22 cellular contexts compared by ENCODE assay signal in the genomic region with DNA sequence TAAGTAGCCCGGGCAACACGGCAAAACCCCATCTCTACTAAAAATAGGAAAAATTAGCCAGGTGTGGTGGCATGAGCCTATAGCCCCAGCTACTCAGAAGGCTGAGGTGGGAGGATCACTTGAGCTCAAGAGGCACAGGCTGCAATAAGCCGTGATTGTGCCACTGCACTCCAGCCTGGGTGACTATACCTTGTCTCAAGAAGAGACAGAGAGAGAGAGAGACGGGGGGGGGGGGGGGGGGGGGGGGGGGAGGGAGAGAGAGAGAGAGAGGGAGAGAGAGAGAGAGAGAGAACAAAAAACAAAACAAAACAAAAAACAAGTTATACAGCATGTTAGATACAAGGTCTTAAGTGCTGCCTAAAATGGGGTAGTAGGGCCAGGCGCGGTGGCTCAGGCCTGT.
DNase-seq lines count a peak whose midpoint lies in the region; ATAC-seq, FAIRE-seq and TF ChIP-seq lines count a peak whose summit lies in the region.
"Had no signal": no experiment of that assay in that cellular context is flagged by ENCODE, and none has a peak within 500 bp of the region (broad histone marks: within the 10 kb centered on the region; RNA-seq: fewer than 3 reads in every experiment).

No MANE protein-coding gene starts in this region.

- H4K20me1 ChIP-seq in IMR-90 (ENCODE audit: insufficient read depth, low read length) (no peaks in the 10 kb centered on the region), K562 (replicated peaks; ENCODE audit: control insufficient read depth, insufficient read depth, low read length) (no peaks in the 10 kb centered on the region)

- no peak for DNase-seq in GM12892 (ENCODE audit: insufficient read length)
- no peak for DNase-seq in IMR-90
- DNase-seq in K562 (ENCODE audit: extremely low read depth in 1 of 4, low spot score in 3 of 4), result no peak
- peak; percentile 40 for DNase-seq in lung (ENCODE audit: low spot score)
- DNase-seq in endothelial cell (ENCODE audit: low spot score), result no peak
- no peak for DNase-seq in left ventricle myocardium inferior
- DNase-seq: CD4-positive, alpha-beta memory T cell; DMS153; EL; NCI-H1930; NCI-H2171 treated with DMSO at 0.1 percent for 48 hours; NCI-H510A; NCI-H774; OCI-M1; SHP77; SK-N-SH had no signal

- TF ChIP-seq CTCF in IMR-90 (conservative IDR thresholded peaks at IDR 0.05; ENCODE audit: low read depth, low read length) (no peak), K562 (IDR thresholded peaks at IDR 0.05 in 2 of 3, conservative IDR thresholded peaks at IDR 0.05 in 1 of 3; ENCODE audit: insufficient read depth in 2 of 3, low read depth in 1 of 3, low read length in 3 of 3) (no peak), lung (IDR thresholded peaks at IDR 0.05; ENCODE audit: control extremely low read depth, extremely low read depth) (no peak), endothelial cell (IDR thresholded peaks at IDR 0.05; ENCODE audit: unreplicated experiment) (no peak), left ventricle myocardium inferior (IDR thresholded peaks at IDR 0.05; ENCODE audit: borderline replicate concordance) (no peak)

- in situ Hi-C loops in IMR-90 (cut with MboI; ENCODE audit: low sequenced_read_pairs), result loop anchor here (5.0 kb wide), 1 partner anchor 345 kb away; no protein-coding TSS in a partner anchor
- in situ Hi-C loops in K562 (cut with MboI), result loop anchor here (10.0 to 25.0 kb wide), 2 partner anchors 200 to 803 kb away; no protein-coding TSS in a partner anchor

- H2AK5ac ChIP-seq in IMR-90 (ENCODE audit: low read depth, low read length), result no peak overlapping the region

- H3K79me2 ChIP-seq in K562 (ENCODE audit: control insufficient read depth, insufficient read depth, low read length), result no peaks in the 10 kb centered on the region

- TF ChIP-seq RAD21 in IMR-90 (IDR thresholded peaks at IDR 0.05; ENCODE audit: low read length) (no peak), K562 (CRISPR knock-in tag; conservative IDR thresholded peaks at IDR 0.05 in 1 of 2, IDR thresholded peaks at IDR 0.05 in 1 of 2) (no peak)

- H3K27ac Mint-ChIP-seq in endothelial cell (ENCODE audit: unreplicated experiment), result no peak overlapping the region
- H3K27ac Mint-ChIP-seq: CD4-positive, alpha-beta memory T cell had no signal

- no peak overlapping the region for H2AK9ac ChIP-seq in IMR-90 (replicated peaks; ENCODE audit: low read depth, low read length, poor library complexity)

- H2AFZ ChIP-seq in IMR-90 (replicated peaks; ENCODE audit: low read length, poor library complexity) (no peak overlapping the region), K562 (ENCODE audit: low read depth, low read length) (no peak overlapping the region)

- no peaks in the 10 kb centered on the region for H3K36me3 Mint-ChIP-seq in endothelial cell (ENCODE audit: low read depth, unreplicated experiment)
- H3K36me3 Mint-ChIP-seq: CD4-positive, alpha-beta memory T cell had no signal

- H3K9me1 ChIP-seq in IMR-90 (ENCODE audit: insufficient read depth, low read length) (peaks cover 5% of the 10 kb centered on the region; the same call in 1 of the 2 replicates), K562 (ENCODE audit: control insufficient read depth, insufficient read depth, low read length) (no peaks in the 10 kb centered on the region)

- no peak overlapping the region for H3K14ac ChIP-seq in IMR-90 (replicated peaks; ENCODE audit: low read depth, low read length)

- no peaks in the 10 kb centered on the region for H3K9me3 Mint-ChIP-seq in endothelial cell (ENCODE audit: unreplicated experiment)
- H3K9me3 Mint-ChIP-seq: CD4-positive, alpha-beta memory T cell had no signal

- H3K27ac ChIP-seq in IMR-90 (ENCODE audit: insufficient read depth, low read length), result no peak overlapping the region
- no peak overlapping the region for H3K27ac ChIP-seq in K562 (ENCODE audit: extremely low read depth, low read depth, low read length)
- no peak overlapping the region for H3K27ac ChIP-seq in lung (ENCODE audit: low read depth in 1 of 2, low read length in 1 of 2)
- H3K27ac ChIP-seq in left ventricle myocardium inferior (replicated peaks), result no peak overlapping the region
- H3K27ac ChIP-seq: HL-60 had no signal

- no peak overlapping the region for H3K4me3 ChIP-seq in IMR-90 (ENCODE audit: insufficient read depth, low read depth, low read length)
- H3K4me3 ChIP-seq in K562, result no peak overlapping the region
- no peak overlapping the region for H3K4me3 ChIP-seq in lung
- no peak overlapping the region for H3K4me3 ChIP-seq in left ventricle myocardium inferior
- H3K4me3 ChIP-seq: GM12878 had no signal

- no peak for TF ChIP-seq EP300 in K562 (IDR thresholded peaks at IDR 0.05; ENCODE audit: low read length)

- H3K9me3 ChIP-seq in IMR-90 (ENCODE audit: control insufficient read depth, insufficient read depth, low read length) (no peaks in the 10 kb centered on the region), K562 (replicated peaks; ENCODE audit: control insufficient read depth, insufficient read depth, low read depth, low read length) (no peaks in the 10 kb centered on the region), lung (ENCODE audit: control insufficient read depth in 2 of 2, insufficient read depth in 1 of 2, low read length in 1 of 2) (no peaks in the 10 kb centered on the region), left ventricle myocardium inferior (replicated peaks) (no peaks in the 10 kb centered on the region)
- H3K9me3 ChIP-seq: SK-N-SH had no signal

- H3K18ac ChIP-seq in IMR-90 (ENCODE audit: low read depth, low read length), result no peak overlapping the region

- no peak overlapping the region for H4K91ac ChIP-seq in IMR-90 (ENCODE audit: insufficient read depth, low read depth, low read length)

- TF ChIP-seq POLR2A in GM12892 (IDR thresholded peaks at IDR 0.05; ENCODE audit: low read depth, low read length) (no peak), IMR-90 (IDR thresholded peaks at IDR 0.05; ENCODE audit: low read depth, low read length) (no peak), K562 (conservative IDR thresholded peaks at IDR 0.05) (no peak)

- H3K9ac ChIP-seq in IMR-90 (ENCODE audit: low read depth, low read length) (no peak overlapping the region), K562 (ENCODE audit: insufficient read depth in 1 of 2, low read depth in 2 of 2, low read length in 2 of 2) (no peak overlapping the region)
- H3K9ac ChIP-seq: SK-N-SH had no signal

- 0 out of 3 replicates have a peak overlapping the region, but pooled peaks have one; percentile 37 for H2BK15ac ChIP-seq in IMR-90 (ENCODE audit: low read depth, low read length)

- H3K36me3 ChIP-seq in IMR-90 (ENCODE audit: control insufficient read depth, insufficient read depth, low read length), result no peaks in the 10 kb centered on the region
- H3K36me3 ChIP-seq in K562 (ENCODE audit: control insufficient read depth, insufficient read depth, low read length), result no peaks in the 10 kb centered on the region
- no peaks in the 10 kb centered on the region for H3K36me3 ChIP-seq in lung (ENCODE audit: control insufficient read depth in 2 of 2, insufficient read depth in 2 of 2, low read length in 2 of 2)
- no peaks in the 10 kb centered on the region for H3K36me3 ChIP-seq in left ventricle myocardium inferior

- no peak overlapping the region for H3K4me3 Mint-ChIP-seq in endothelial cell (ENCODE audit: unreplicated experiment)

- H4K8ac ChIP-seq in IMR-90 (ENCODE audit: low read depth in 2 of 2, low read length in 2 of 2), result no peak overlapping the region; a peak in 1 of 4 replicates

- H2BK120ac ChIP-seq in IMR-90 (ENCODE audit: low read depth, low read length), result no peak overlapping the region

- H3K4me1 ChIP-seq in IMR-90 (ENCODE audit: control insufficient read depth, insufficient read depth, low read length) (peaks cover 13% of the 10 kb centered on the region), K562 (replicated peaks in 1 of 2; ENCODE audit: control insufficient read depth in 2 of 2, insufficient read depth in 2 of 2, low read length in 2 of 2) (no peaks in the 10 kb centered on the region), lung (ENCODE audit: control insufficient read depth in 2 of 2, insufficient read depth in 2 of 2, low read length in 2 of 2) (no peaks in the 10 kb centered on the region), left ventricle myocardium inferior (peaks cover 5% of the 10 kb centered on the region)

- H3K23ac ChIP-seq in IMR-90 (ENCODE audit: low read depth, low read length), result no peak overlapping the region

- no peak overlapping the region for H2BK20ac ChIP-seq in IMR-90 (ENCODE audit: low read depth, low read length)

- peak; percentile 83 for FAIRE-seq in GM12892 (lab: Jason Lieb, UNC)
- FAIRE-seq in K562 (lab: Jason Lieb, UNC), result no peak
- FAIRE-seq: A204.1, GM12878, H1, HTR-8/SVneo had no signal

- BruUV-seq in IMR-90 (replicated peaks; lab: Mats Ljungman, UMichigan), result no TSS peak
- BruUV-seq in K562 (replicated peaks; lab: Mats Ljungman, UMichigan), result no TSS peak

- POLR2A ChIA-PET in IMR-90 (lab: Charles Lee; ENCODE audit: unreplicated experiment), result no interaction called here
- POLR2A ChIA-PET in K562 (lab: Yijun Ruan, JAX), result interaction anchor here (0.6 kb wide), 1 partner anchor 23 kb away, joined by 3 read pairs; no protein-coding TSS in a partner anchor

- no peak overlapping the region for H2BK5ac ChIP-seq in IMR-90 (ENCODE audit: low read depth, low read length, poor library complexity, severe bottlenecking)

- H3K4me1 Mint-ChIP-seq in endothelial cell (ENCODE audit: unreplicated experiment), result peaks cover 3% of the 10 kb centered on the region

- CTCF ChIA-PET in IMR-90 (lab: Yijun Ruan, JAX) (interaction anchor here (0.9 kb wide), 1 partner anchor 211 kb away, joined by 3 read pairs; no protein-coding TSS in a partner anchor), K562 (lab: Yijun Ruan, JAX; ENCODE audit: low intra/inter-chr PET ratio) (interaction anchor here (1.0 to 2.2 kb wide), 2 partner anchors 208 to 226 kb away, joined by 3 to 15 read pairs; no protein-coding TSS in a partner anchor)

- no peaks in the 10 kb centered on the region for H3K27me3 Mint-ChIP-seq in endothelial cell (ENCODE audit: unreplicated experiment)

- H3K27me3 ChIP-seq in IMR-90 (ENCODE audit: control insufficient read depth, insufficient read depth, low read length) (no peaks in the 10 kb centered on the region), K562 (ENCODE audit: control insufficient read depth in 2 of 2, insufficient read depth in 2 of 2, low read length in 2 of 2) (peaks cover 17 to 33% of the 10 kb centered on the region in 2 experiments), lung (ENCODE audit: control insufficient read depth, insufficient read depth) (no peaks in the 10 kb centered on the region), left ventricle myocardium inferior (ENCODE audit: low read depth) (peaks cover 48% of the 10 kb centered on the region)

- no peak overlapping the region for H4K5ac ChIP-seq in IMR-90 (ENCODE audit: low read depth, low read length)

- WGBS in IMR-90 (ENCODE audit: extremely low coverage in 2 of 2, insufficient read length in 1 of 2), 2 experiments, result no CpG with 5 or more reads among the region's 6 CpGs
- 13% methylated on average over 3 of the region's 6 CpGs for WGBS in K562 (ENCODE audit: insufficient coverage, low coverage, missing lambda C conversion rate)
- 75 to 93% methylated on average over 5 of the region's 6 CpGs for WGBS in lung, 2 donors

- no peak overlapping the region for H3K4ac ChIP-seq in IMR-90 (ENCODE audit: low read depth, low read length)

- no peak overlapping the region for H3K56ac ChIP-seq in IMR-90 (ENCODE audit: extremely low read depth, insufficient read depth, low read length)

- intact Hi-C loops in IMR-90 (cut with micrococcal nuclease), result loop anchor here (1.0 to 10.0 kb wide), 5 partner anchors 78 to 803 kb away; no protein-coding TSS in a partner anchor
- intact Hi-C loops in K562 (cut with micrococcal nuclease), result loop anchor here (1.0 to 10.0 kb wide), 5 partner anchors 120 to 804 kb away; no protein-coding TSS in a partner anchor
- intact Hi-C loops in left ventricle myocardium inferior (cut with micrococcal nuclease), result loop anchor here (10.0 kb wide), 1 partner anchor 803 kb away; no protein-coding TSS in a partner anchor

- H3K79me1 ChIP-seq in IMR-90 (ENCODE audit: low read depth in 1 of 2, low read length in 2 of 2), result no peaks in the 10 kb centered on the region

- H3K4me2 ChIP-seq in IMR-90 (ENCODE audit: low read depth, low read length) (no peak overlapping the region), K562 (ENCODE audit: insufficient read depth, low read length) (no peak overlapping the region)
- H3K4me2 ChIP-seq: SK-N-SH had no signal

- dilution Hi-C loops in IMR-90 (cut with HindIII; ENCODE audit: low sequenced_read_pairs, unreplicated experiment), result no loop called here

- ATAC-seq in IMR-90 (ENCODE audit: low read depth) (no peak), K562 (no peak), lung (ENCODE audit: insufficient read depth, low FRiP score) (peak; percentile 42), HG03460 (IDR thresholded peaks at IDR 0.05; ENCODE audit: unreplicated experiment) (no peak)
